In the genomic region with DNA sequence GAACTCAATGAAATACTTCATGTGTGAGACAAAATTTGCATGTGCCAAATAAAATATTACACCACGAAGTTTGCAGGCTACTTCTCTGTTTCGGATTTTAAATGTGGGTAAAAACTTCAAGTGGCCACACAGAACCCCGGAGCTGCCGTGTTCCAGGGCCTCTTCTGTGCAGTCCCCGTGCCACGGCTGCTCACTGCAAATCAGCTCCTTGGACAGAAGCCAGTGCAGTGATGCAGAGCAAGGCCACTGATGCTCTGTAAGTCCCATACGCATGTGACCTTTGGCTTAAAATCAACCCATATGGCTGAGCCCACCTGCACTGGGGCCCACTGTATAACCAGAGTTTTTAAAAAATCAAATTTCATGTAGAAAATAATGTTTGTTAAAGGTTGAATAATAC, we compare ENCODE assay signal across 30 cellular contexts.
DNase-seq lines count a peak whose midpoint lies in the region; ATAC-seq, FAIRE-seq and TF ChIP-seq lines count a peak whose summit lies in the region.
"Had no signal": no experiment of that assay in that cellular context is flagged by ENCODE, and none has a peak within 500 bp of the region (broad histone marks: within the 10 kb centered on the region; RNA-seq: fewer than 3 reads in every experiment).

No MANE protein-coding gene starts in this region.

- FAIRE-seq in H1 (lab: Jason Lieb, UNC) = no peak
- FAIRE-seq: GM18507 had no signal

- H2AFZ ChIP-seq in H1 (ENCODE audit: low read length) = no peak overlapping the region

- H3K79me2 ChIP-seq in H1 (ENCODE audit: control insufficient read depth in 1 of 2, insufficient read depth in 2 of 2, low read length in 2 of 2) = no peaks in the 10 kb centered on the region

- peak overlapping the region; percentile 76; the same call in 1 of the 2 replicates for H2BK5ac ChIP-seq in H1 (ENCODE audit: low read depth, low read length)

- H3K56ac ChIP-seq in H1 (replicated peaks; ENCODE audit: insufficient read length, low read depth, low read length) = no peak overlapping the region

- peak overlapping the region; percentile 57 for H3K4ac ChIP-seq in H1 (replicated peaks; ENCODE audit: insufficient read length, low read depth, low read length)

- no peak for TF ChIP-seq RAD21 in H1 (IDR thresholded peaks at IDR 0.05 in 1 of 2, conservative IDR thresholded peaks at IDR 0.05 in 1 of 2; ENCODE audit: low read depth in 2 of 2, low read length in 2 of 2)

- WGBS in H1 (ENCODE audit: extremely low coverage in 1 of 2, insufficient coverage in 1 of 2, insufficient read length in 1 of 2, insufficient replicate concordance in 2 of 2, low coverage in 1 of 2, low lambda C conversion rate in 2 of 2, missing lambda C conversion rate in 1 of 2), 2 experiments = 92% methylated on average over 7 of the region's 7 CpGs; no CpG with 5 or more reads in 1 of the 2 experiments

- DNase-seq in COLO668 (lab: John Stamatoyannopoulos, UW; ENCODE audit: unreplicated experiment) = peak; percentile 42
- DNase-seq in GM12865 (ENCODE audit: low read depth) = peak; percentile 34
- DNase-seq in NCI-H1092 treated with DMSO at 0.1 percent for 48 hours (lab: John Stamatoyannopoulos, UW) = peak; percentile 5
- DNase-seq in H1 (ENCODE audit: low read depth in 1 of 2, low spot score in 2 of 2) = no peak
- DNase-seq in erythroblast (lab: John Stamatoyannopoulos, UW) = no peak
- no peak for DNase-seq in activated naive CD4-positive, alpha-beta T cell treated with anti-CD3 and anti-CD28 coated beads for 36 hours
- DNase-seq: activated CD4-positive, alpha-beta T cell treated with anti-CD3 and anti-CD28 coated beads, Interleukin-2, amount 10 ng/mL, durations not matched to agents 7 days and 5 days; activated effector memory CD4-positive, alpha-beta T cell treated with anti-CD3 and anti-CD28 coated beads, Interleukin-2, amount 50 U/mL, for 16 hours; activated naive CD8-positive, alpha-beta T cell treated with anti-CD3 and anti-CD28 coated beads, Interleukin-2, amount 10 ng/mL, durations not matched to agents 7 days and 5 days; activated T-cell treated with anti-CD3 and anti-CD28 coated beads, Interleukin-2, amount 50 U/mL, for 1 hour; C1 segment of cervical spinal cord; Caco-2; colonic mucosa; effector memory CD4-positive, alpha-beta T cell; H9; Kasumi-1; mammary epithelial cell; NCI-H187; NCI-H526 treated with DMSO at 0.1 percent for 48 hours; occipital lobe; right lobe of liver; spleen; stimulated activated CD4-positive, alpha-beta T cell treated with anti-CD3 and anti-CD28 coated beads, Interleukin-2, amount 100 ng/mL, for 24 hours; stomach had no signal

- H4K91ac ChIP-seq in H1 (replicated peaks; ENCODE audit: insufficient read length, low read length) = peak overlapping the region; percentile 71

- H3K79me1 ChIP-seq in H1 (ENCODE audit: low read depth, low read length) = no peaks in the 10 kb centered on the region

- H3K27ac ChIP-seq in H1 (ENCODE audit: low read depth, low read length) = no peak overlapping the region
- H3K27ac ChIP-seq: colonic mucosa, prostate gland, right lobe of liver, SJCRH30, spleen, stomach had no signal

- H3K4me3 ChIP-seq in GM12865 (ENCODE audit: low read depth, low read length) (no peak overlapping the region), H1 (ENCODE audit: extremely low read depth in 1 of 4, insufficient read depth in 2 of 4, low read depth in 3 of 4, low read length in 4 of 4) (no peak overlapping the region)
- H3K4me3 ChIP-seq: colonic mucosa, prostate gland, right lobe of liver, SJCRH30, spleen, stomach had no signal

- H2BK12ac ChIP-seq in H1 (ENCODE audit: low read depth, low read length) = peak overlapping the region; percentile 95; the same call in 1 of the 2 replicates

- H3K4me2 ChIP-seq in H1 (ENCODE audit: insufficient read depth in 1 of 2, low read depth in 2 of 2, low read length in 2 of 2) = no peak overlapping the region

- peaks cover 3 to 8% of the 10 kb centered on the region in 2 experiments; a peak in 2 of 4 replicates for H3K9me3 ChIP-seq in H1 (ENCODE audit: insufficient read depth in 2 of 2, low read depth in 1 of 2, low read length in 1 of 2)
- H3K9me3 ChIP-seq: Caco-2, colonic mucosa, prostate gland, right lobe of liver, SJCRH30 had no signal

- H2BK120ac ChIP-seq in H1 (replicated peaks; ENCODE audit: low read depth, low read length) = peak overlapping the region; percentile 80

- peaks cover 0 to 2% (median 0%) of the 10 kb centered on the region in 4 experiments; a peak in 1 of 7 replicates for H3K27me3 ChIP-seq in H1 (replicated peaks in 1 of 4; ENCODE audit: control insufficient read depth in 3 of 4, extremely low read depth in 1 of 4, insufficient read depth in 3 of 4, low read length in 3 of 4)
- H3K27me3 ChIP-seq: colonic mucosa, right lobe of liver, spleen had no signal

- H2BK15ac ChIP-seq in H1 (ENCODE audit: low read length) = peak overlapping the region; percentile 76; the same call in 1 of the 2 replicates

- H4K8ac ChIP-seq in H1 (ENCODE audit: extremely low read depth, insufficient read depth, low read length) = no peak overlapping the region

- intact Hi-C loops in activated naive CD4-positive, alpha-beta T cell treated with anti-CD3 and anti-CD28 coated beads for 36 hours (cut with micrococcal nuclease) = no loop called here

- no peaks in the 10 kb centered on the region for H3K36me3 ChIP-seq in H1 (ENCODE audit: control insufficient read depth in 2 of 4, insufficient read depth in 4 of 4, low read length in 3 of 4)
- H3K36me3 ChIP-seq: colonic mucosa, prostate gland, right lobe of liver, SJCRH30, spleen, stomach had no signal

- H3K18ac ChIP-seq in H1 (ENCODE audit: extremely low read depth, low read length) = peak overlapping the region; percentile 83; the same call in 1 of the 2 replicates

- H3K27me3 Mint-ChIP-seq in activated naive CD4-positive, alpha-beta T cell treated with anti-CD3 and anti-CD28 coated beads for 36 hours (ENCODE audit: low read depth) = no peaks in the 10 kb centered on the region

- H4K20me1 ChIP-seq in H1 (replicated peaks in 1 of 2; ENCODE audit: control insufficient read depth in 1 of 2, insufficient read depth in 2 of 2, low read length in 2 of 2) = no peaks in the 10 kb centered on the region

- H2BK20ac ChIP-seq in H1 (ENCODE audit: low read length) = peak overlapping the region; percentile 99

- no peak for ATAC-seq in GM19035 (IDR thresholded peaks at IDR 0.05; ENCODE audit: unreplicated experiment)
- ATAC-seq: natural killer cell treated with Interleukin-12 subunit alpha and Interleukin-12 subunit beta and Interleukin-15 and Interleukin-18, amount 100 ng/mL, for 72 hours; right lobe of liver had no signal

- no peak overlapping the region for H3K9ac ChIP-seq in H1 (replicated peaks in 1 of 4; ENCODE audit: extremely low read depth in 1 of 4, low read depth in 3 of 4, low read length in 3 of 4)

- TF ChIP-seq POLR2A in H1 (IDR thresholded peaks at IDR 0.05; ENCODE audit: control extremely low read depth in 1 of 2, low read depth in 2 of 2, low read length in 2 of 2) (no peak), erythroblast (IDR thresholded peaks at IDR 0.05; ENCODE audit: low read length) (no peak)

- no peaks in the 10 kb centered on the region for H3K9me3 Mint-ChIP-seq in activated naive CD4-positive, alpha-beta T cell treated with anti-CD3 and anti-CD28 coated beads for 36 hours
- H3K9me3 Mint-ChIP-seq: activated CD4-positive, alpha-beta T cell treated with anti-CD3 and anti-CD28 coated beads, Interleukin-2, amount 10 ng/mL, durations not matched to agents 7 days and 5 days; activated naive CD8-positive, alpha-beta T cell treated with anti-CD3 and anti-CD28 coated beads, Interleukin-2, amount 10 ng/mL, durations not matched to agents 7 days and 5 days; natural killer cell treated with Interleukin-12 subunit alpha and Interleukin-12 subunit beta and Interleukin-15 and Interleukin-18, amount 100 ng/mL, for 72 hours had no signal

- H4K5ac ChIP-seq in H1 (ENCODE audit: insufficient read length, low read depth, low read length) = no peak overlapping the region

- no peaks in the 10 kb centered on the region for H3K4me1 Mint-ChIP-seq in activated naive CD4-positive, alpha-beta T cell treated with anti-CD3 and anti-CD28 coated beads for 36 hours (ENCODE audit: low read depth)
- H3K4me1 Mint-ChIP-seq: activated CD4-positive, alpha-beta T cell treated with anti-CD3 and anti-CD28 coated beads, Interleukin-2, amount 10 ng/mL, durations not matched to agents 7 days and 5 days; activated naive CD8-positive, alpha-beta T cell treated with anti-CD3 and anti-CD28 coated beads, Interleukin-2, amount 10 ng/mL, durations not matched to agents 7 days and 5 days had no signal

- TF ChIP-seq EP300 in H1 (IDR thresholded peaks at IDR 0.05; ENCODE audit: borderline replicate concordance in 1 of 2, low read depth in 2 of 2, low read length in 2 of 2) = no peak

- no peak overlapping the region for H3K14ac ChIP-seq in H1 (ENCODE audit: insufficient read length)

- POLR2A ChIA-PET in H1 (lab: Charles Lee; ENCODE audit: partially characterized antibody) = no interaction called here

- H2AK5ac ChIP-seq in H1 (ENCODE audit: low read depth, low read length) = no peak overlapping the region

- H3K27ac Mint-ChIP-seq in activated naive CD4-positive, alpha-beta T cell treated with anti-CD3 and anti-CD28 coated beads for 36 hours = no peak overlapping the region
- H3K27ac Mint-ChIP-seq: activated CD4-positive, alpha-beta T cell treated with anti-CD3 and anti-CD28 coated beads, Interleukin-2, amount 10 ng/mL, durations not matched to agents 7 days and 5 days; activated naive CD8-positive, alpha-beta T cell treated with anti-CD3 and anti-CD28 coated beads, Interleukin-2, amount 10 ng/mL, durations not matched to agents 7 days and 5 days; natural killer cell treated with Interleukin-12 subunit alpha and Interleukin-12 subunit beta and Interleukin-15 and Interleukin-18, amount 100 ng/mL, for 72 hours had no signal

- CTCF ChIA-PET in H1 (lab: Charles Lee; ENCODE audit: partially characterized antibody) = no interaction called here
- CTCF ChIA-PET in activated naive CD4-positive, alpha-beta T cell treated with anti-CD3 and anti-CD28 coated beads for 36 hours (lab: Charles Lee) = no interaction called here

- H3K4me3 Mint-ChIP-seq in activated naive CD4-positive, alpha-beta T cell treated with anti-CD3 and anti-CD28 coated beads for 36 hours = no peak overlapping the region
- H3K4me3 Mint-ChIP-seq: activated CD4-positive, alpha-beta T cell treated with anti-CD3 and anti-CD28 coated beads, Interleukin-2, amount 10 ng/mL, durations not matched to agents 7 days and 5 days; activated naive CD8-positive, alpha-beta T cell treated with anti-CD3 and anti-CD28 coated beads, Interleukin-2, amount 10 ng/mL, durations not matched to agents 7 days and 5 days; natural killer cell treated with Interleukin-12 subunit alpha and Interleukin-12 subunit beta and Interleukin-15 and Interleukin-18, amount 100 ng/mL, for 72 hours; WTC11 had no signal

- peaks cover 0 to 10% (median 6%) of the 10 kb centered on the region in 4 experiments; a peak in 4 of 7 replicates for H3K4me1 ChIP-seq in H1 (replicated peaks in 1 of 4; ENCODE audit: control insufficient read depth in 3 of 4, insufficient read depth in 4 of 4, low read length in 3 of 4)
- H3K4me1 ChIP-seq: Caco-2, colonic mucosa, prostate gland, right lobe of liver, SJCRH30, spleen, stomach had no signal

- H3K36me3 Mint-ChIP-seq in activated naive CD4-positive, alpha-beta T cell treated with anti-CD3 and anti-CD28 coated beads for 36 hours (ENCODE audit: low read depth) = no peaks in the 10 kb centered on the region
- H3K36me3 Mint-ChIP-seq: activated naive CD8-positive, alpha-beta T cell treated with anti-CD3 and anti-CD28 coated beads, Interleukin-2, amount 10 ng/mL, durations not matched to agents 7 days and 5 days; natural killer cell treated with Interleukin-12 subunit alpha and Interleukin-12 subunit beta and Interleukin-15 and Interleukin-18, amount 100 ng/mL, for 72 hours had no signal

- H3K23ac ChIP-seq in H1 (ENCODE audit: insufficient read length) = no peak overlapping the region

- TF ChIP-seq CTCF in GM12865 (IDR thresholded peaks at IDR 0.05; ENCODE audit: insufficient read depth, low read depth, low read length, missing control alignments) = no peak
- TF ChIP-seq CTCF in H1 (IDR thresholded peaks at IDR 0.05; ENCODE audit: control extremely low read depth in 1 of 3, insufficient read depth in 1 of 3, low read depth in 1 of 3, low read length in 3 of 3) = no peak

- H3K23me2 ChIP-seq in H1 (ENCODE audit: low read depth, low read length) = no peaks in the 10 kb centered on the region; the same call in 1 of the 2 replicates

Comparison
In these comparisons a context has a peak if more than half of its experiments do, and no peak if none do; other contexts are left out.
1. DNase-seq: peak in COLO668 (single experiment), GM12865 (single experiment) and NCI-H1092 treated with DMSO at 0.1 percent for 48 hours (single experiment); none in H1 (0 of 2), erythroblast (0 of 2) and activated naive CD4-positive, alpha-beta T cell treated with anti-CD3 and anti-CD28 coated beads for 36 hours (single experiment).